In genomic region chr20:44271915-44272663, GRCh38 we compare ENCODE assay signal across 13 cellular contexts. TPM values are rescaled to one million over a fixed set of nuclear protein-coding genes. Genes with fewer than 3 reads are reported as not detected.
A peak's percentile ranks its signal among the peaks of the same experiment; 100 is the strongest.
DNase-seq lines count a peak whose midpoint lies in the region; TF ChIP-seq lines count a peak whose summit lies in the region.
"Had no signal": no experiment of that assay in that cellular context is flagged by ENCODE, and none has a peak within 500 bp of the region (broad histone marks: within the 10 kb centered on the region; RNA-seq: fewer than 3 reads in every experiment).

No MANE protein-coding gene starts in this region.

- CTCF ChIA-PET in Calu3 (lab: Charles Lee), result interaction anchor here (0.6 kb wide), 1 partner anchor 467 kb away, joined by 3 read pairs; no protein-coding TSS in a partner anchor

- H3K4me3 Mint-ChIP-seq in Calu3 (ENCODE audit: low read depth, unreplicated experiment), result no peak overlapping the region

- H3K27ac ChIP-seq in WERI-Rb-1, result no peak overlapping the region

- peaks cover 26% of the 10 kb centered on the region for H3K27me3 Mint-ChIP-seq in Calu3 (ENCODE audit: unreplicated experiment)

- TF ChIP-seq CTCF in HFF-Myc (IDR thresholded peaks at IDR 0.05; ENCODE audit: low read depth, low read length, missing control alignments), result peak; percentile 30
- TF ChIP-seq CTCF in WERI-Rb-1 (IDR thresholded peaks at IDR 0.05; ENCODE audit: low read depth, low read length), result peak; percentile 73
- peak; percentile 27 for TF ChIP-seq CTCF in kidney epithelial cell (IDR thresholded peaks at IDR 0.05; ENCODE audit: insufficient read depth, low read length, poor library complexity, severe bottlenecking)
- TF ChIP-seq CTCF in Calu3 (IDR thresholded peaks at IDR 0.05; ENCODE audit: unreplicated experiment), result no peak

- H3K27ac Mint-ChIP-seq in Calu3 (ENCODE audit: unreplicated experiment), result no peak overlapping the region

- DNase-seq in DMS 273 (lab: John Stamatoyannopoulos, UW; ENCODE audit: unreplicated experiment) (peak; percentile 15), DMS 273 treated with DMSO at 0.1 percent for 48 hours (lab: John Stamatoyannopoulos, UW) (no peak), HFF-Myc (ENCODE audit: extremely low read depth, low read depth) (no peak), WERI-Rb-1 (peak; percentile 35), kidney epithelial cell (ENCODE audit: low read depth) (no peak), Calu3 (no peak), germinal center (ENCODE audit: low spot score) (no peak), dermis blood vessel endothelial cell (no peak)
- DNase-seq: 8988T; kidney; NCI-H2081 treated with DMSO at 0.1 percent for 48 hours; stimulated activated CD4-positive, alpha-beta T cell treated with anti-CD3 and anti-CD28 coated beads, Interleukin-1b, Interleukin-23, amount 100 ng/mL, for 48 hours had no signal

- H3K36me3 Mint-ChIP-seq in Calu3 (ENCODE audit: insufficient read depth, unreplicated experiment), result no peaks in the 10 kb centered on the region

- no peaks in the 10 kb centered on the region for H3K9me3 Mint-ChIP-seq in Calu3 (ENCODE audit: low read depth, unreplicated experiment)

- H3K4me3 ChIP-seq in HFF-Myc (replicated peaks; ENCODE audit: low read depth, low read length) (no peak overlapping the region), WERI-Rb-1 (ENCODE audit: low read depth, low read length) (no peak overlapping the region), kidney epithelial cell (ENCODE audit: low read depth, low read length) (no peak overlapping the region)

- no peaks in the 10 kb centered on the region for H3K36me3 ChIP-seq in WERI-Rb-1
- H3K36me3 ChIP-seq in kidney epithelial cell (ENCODE audit: control insufficient read depth, insufficient read depth, low read length), result no peaks in the 10 kb centered on the region

- no peaks in the 10 kb centered on the region for H3K4me1 Mint-ChIP-seq in Calu3 (ENCODE audit: low read depth, unreplicated experiment)

- intact Hi-C loops in Calu3 (cut with micrococcal nuclease; ENCODE audit: unreplicated experiment), result no loop called here

- H3K9me3 ChIP-seq in WERI-Rb-1 (ENCODE audit: severe bottlenecking), result no peaks in the 10 kb centered on the region

- no TSS peak for BruUV-seq in Calu3 (replicated peaks; lab: Mats Ljungman, UMichigan)

- H3K27me3 ChIP-seq in WERI-Rb-1 (ENCODE audit: insufficient read depth, low read depth, severe bottlenecking) (no peaks in the 10 kb centered on the region), kidney epithelial cell (ENCODE audit: control insufficient read depth, insufficient read depth, low read length) (peaks cover 2% of the 10 kb centered on the region)

RNA-seq across cellular contexts. Expression of gene GDAP1L1, which starts 25.0 kb away (rescaled TPM):
- total RNA-seq in kidney epithelial cell, result not detected in 2 replicates
- not detected in 2 replicates for total RNA-seq in Calu3 (2022)
- not detected in 2 replicates for total RNA-seq in dermis blood vessel endothelial cell
- total RNA-seq: activated CD8-positive, alpha-beta memory T cell treated with anti-CD3 and anti-CD28 coated beads for 36 hours; kidney had no signal

RNA-seq across cellular contexts. Expression of gene FITM2, which starts 38.9 kb away (rescaled TPM):
- total RNA-seq in kidney epithelial cell, result 5.3 and 5.5 TPM in 2 replicates
- 11.7 and 13.0 TPM in 2 replicates for total RNA-seq in Calu3 (2022)
- 7.5 and 9.1 TPM in 2 replicates for total RNA-seq in dermis blood vessel endothelial cell

Comparison
In these comparisons a context has a peak if more than half of its experiments do, and no peak if none do; other contexts are left out.
1. DNase-seq: peak in DMS 273 (single experiment) and WERI-Rb-1 (single experiment); none in DMS 273 treated with DMSO at 0.1 percent for 48 hours (single experiment), HFF-Myc (single experiment), kidney epithelial cell (single experiment), Calu3 (single experiment), germinal center (single experiment) and dermis blood vessel endothelial cell (single experiment).